ENCODE assay signal across 29 cellular contexts in the genomic region with DNA sequence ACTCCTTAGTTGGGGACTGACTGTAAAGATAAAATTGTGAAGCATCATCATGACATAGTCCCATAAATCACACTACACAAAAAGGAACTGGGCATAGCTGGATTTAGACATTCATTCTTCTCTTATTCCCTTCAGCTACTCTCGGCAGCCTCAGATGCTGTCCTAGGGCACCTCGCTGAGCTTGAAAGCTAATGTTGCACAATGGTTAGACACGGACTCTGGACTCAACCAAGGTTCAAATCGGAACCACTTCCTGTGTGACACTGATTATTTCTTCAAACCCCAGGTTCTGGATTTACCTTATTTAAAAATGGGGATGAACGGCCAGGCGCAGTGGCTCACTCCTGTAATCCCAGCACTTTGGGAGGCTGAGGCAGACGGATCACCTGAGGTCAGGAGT.
"Had no signal": no experiment of that assay in that cellular context is flagged by ENCODE, and none has a peak within 500 bp of the region (broad histone marks: within the 10 kb centered on the region; RNA-seq: fewer than 3 reads in every experiment).

No MANE protein-coding gene starts in this region.

- H3K4me1 ChIP-seq: lower lobe of right lung, prostate gland, stomach, testis, upper lobe of left lung had no signal

- H3K27me3 ChIP-seq: neural progenitor cell, neutrophil, ovary, sigmoid colon, stomach, testis, thyroid gland, transverse colon, upper lobe of left lung, vagina had no signal

- DNase-seq: hypothalamus; islet precursor cell; left cardiac atrium; lower lobe of right lung; mammary epithelial cell; mesenchymal stem cell; naive B cell; natural killer cell; nephron progenitor cell; occipital lobe; ovary; posterior cingulate gyrus; retina; sigmoid colon; stimulated activated CD4-positive, alpha-beta T cell treated with anti-CD3 and anti-CD28 coated beads, Interleukin-12 subunit alpha, Interleukin-12 subunit beta, amount 100 ng/mL, for 4 hours; stimulated activated CD4-positive, alpha-beta T cell treated with anti-CD3 and anti-CD28 coated beads, Interleukin-15, amount 100 ng/mL, for 24 hours; stimulated activated CD4-positive, alpha-beta T cell treated with anti-CD3 and anti-CD28 coated beads, Interleukin-2, amount 100 ng/mL, for 24 hours; stimulated activated CD4-positive, alpha-beta T cell treated with anti-CD3 and anti-CD28 coated beads, Interleukin-4, amount 100 ng/mL, for 1 hour; stimulated activated naive B cell treated with anti-CD40 and anti-IgM and Interleukin-4, amounts not matched to agents 10 μg/mL and 1 μg/mL and 100 μg/mL, for 72 hours; stimulated activated naive CD8-positive, alpha-beta T cell treated with anti-CD3 and anti-CD28 coated beads, Interleukin-15, Interleukin-2, amounts not matched to agents 100 U/mL and 50 U/mL, for 24 hours; stomach; testis; transverse colon; upper lobe of left lung had no signal

- H3K4me2 ChIP-seq: neural progenitor cell had no signal

- H3K27ac ChIP-seq: lower lobe of right lung, neural progenitor cell, neutrophil, prostate gland, sigmoid colon, stomach, testis, transverse colon, upper lobe of left lung, vagina had no signal

- ATAC-seq: natural killer cell; stimulated activated naive B cell treated with anti-CD40 and anti-IgM and Interleukin-4, amounts not matched to agents 10 μg/mL and 1 μg/mL and 100 μg/mL, for 72 hours; stimulated activated naive CD8-positive, alpha-beta T cell treated with anti-CD3 and anti-CD28 coated beads, Interleukin-15, Interleukin-2, amounts not matched to agents 100 U/mL and 50 U/mL, for 24 hours had no signal

- H3K9ac ChIP-seq: neural progenitor cell had no signal

- H2AFZ ChIP-seq: neural progenitor cell had no signal

- H3K36me3 ChIP-seq: lower lobe of right lung, neural progenitor cell, neutrophil, ovary, prostate gland, sigmoid colon, stomach, thyroid gland, transverse colon, upper lobe of left lung, vagina had no signal

- H3K4me3 ChIP-seq: lower lobe of right lung, neural progenitor cell, ovary, prostate gland, sigmoid colon, stomach, testis, thyroid gland, transverse colon, upper lobe of left lung, vagina had no signal

- H3K9me3 ChIP-seq: lower lobe of right lung, neutrophil, ovary, prostate gland, sigmoid colon, stomach, testis, thyroid gland, transverse colon, upper lobe of left lung, vagina had no signal
